Comparison of ENCODE assay signal across 17 cellular contexts in genomic region chr20:38196016-38196415, GRCh38. TPM values are rescaled to one million over a fixed set of nuclear protein-coding genes. Genes with fewer than 3 reads are reported as not detected.
DNase-seq lines count a peak whose midpoint lies in the region; ATAC-seq and TF ChIP-seq lines count a peak whose summit lies in the region.
"Had no signal": no experiment of that assay in that cellular context is flagged by ENCODE, and none has a peak within 500 bp of the region (broad histone marks: within the 10 kb centered on the region; RNA-seq: fewer than 3 reads in every experiment).

No MANE protein-coding gene starts in this region.

- H3K9me3 Mint-ChIP-seq in natural killer cell, result peaks cover 0 to 5% of the 10 kb centered on the region in 2 donors
- H3K9me3 Mint-ChIP-seq: activated naive CD8-positive, alpha-beta T cell treated with anti-CD3 and anti-CD28 coated beads for 36 hours had no signal

- H3K4me1 ChIP-seq in GM23248 (ENCODE audit: insufficient read depth), result peaks cover 11% of the 10 kb centered on the region; the same call in 1 of the 2 replicates
- H3K4me1 ChIP-seq in RWPE2 (ENCODE audit: insufficient read depth, poor library complexity, severe bottlenecking), result peaks cover 28% of the 10 kb centered on the region
- peaks cover 0 to 34% of the 10 kb centered on the region in 2 donors for H3K4me1 ChIP-seq in right atrium auricular region
- peaks cover 0 to 13% (median 5%) of the 10 kb centered on the region in 4 donors for H3K4me1 ChIP-seq in sigmoid colon

- H3F3A ChIP-seq in GM23248 (ENCODE audit: insufficient read depth), result no peaks in the 10 kb centered on the region

- H3K9me3 ChIP-seq in GM23248 (ENCODE audit: low read depth) (no peaks in the 10 kb centered on the region), RWPE2 (ENCODE audit: severe bottlenecking) (no peaks in the 10 kb centered on the region), right atrium auricular region (no peaks in the 10 kb centered on the region), sigmoid colon (no peaks in the 10 kb centered on the region)
- H3K9me3 ChIP-seq: SK-N-SH had no signal

- H3K27ac ChIP-seq in GM23248 (peak overlapping the region; percentile 55; the same call in 1 of the 2 replicates), RWPE2 (ENCODE audit: poor library complexity, severe bottlenecking) (peak overlapping the region; percentile 74), right atrium auricular region (peak overlapping the region; percentile 49 to 61), sigmoid colon (no peak overlapping the region)

- no peak overlapping the region for H2AFZ ChIP-seq in GM23248

- WGBS in GM23248 (ENCODE audit: low coverage in 1 of 2, low lambda C conversion rate in 2 of 2, missing lambda C conversion rate in 2 of 2), 2 experiments, result 87 to 90% methylated on average over 5 of the region's 5 CpGs
- WGBS in sigmoid colon, 2 donors, result 87 to 89% methylated on average over 5 of the region's 5 CpGs

- no peaks in the 10 kb centered on the region for H3K27me3 ChIP-seq in GM23248 (replicated peaks; ENCODE audit: insufficient read depth)
- H3K27me3 ChIP-seq in RWPE2 (ENCODE audit: insufficient read depth, poor library complexity, severe bottlenecking), result no peaks in the 10 kb centered on the region
- no peaks in the 10 kb centered on the region for H3K27me3 ChIP-seq in right atrium auricular region
- H3K27me3 ChIP-seq in sigmoid colon, result no peaks in the 10 kb centered on the region

- no peaks in the 10 kb centered on the region for H3K4me1 Mint-ChIP-seq in natural killer cell
- H3K4me1 Mint-ChIP-seq: activated naive CD8-positive, alpha-beta T cell treated with anti-CD3 and anti-CD28 coated beads for 36 hours; naive thymus-derived CD4-positive, alpha-beta T cell had no signal

- in situ Hi-C loops in GM23248 (cut with MboI), result no loop called here

- H3K4me2 ChIP-seq in GM23248 (ENCODE audit: unreplicated experiment), result no peak overlapping the region
- H3K4me2 ChIP-seq: SK-N-SH had no signal

- DNase-seq in GM23248, result no peak
- DNase-seq in RWPE2 (ENCODE audit: low spot score), result no peak
- no peak for DNase-seq in right atrium auricular region (ENCODE audit: low spot score)
- peak; percentile 25 for DNase-seq in sigmoid colon
- no peak for DNase-seq in natural killer cell
- no peak for DNase-seq in NCI-H2171 (lab: John Stamatoyannopoulos, UW)
- DNase-seq: activated CD4-positive, alpha-beta T cell treated with anti-CD3 and anti-CD28 coated beads, Interleukin-2, amount 50 U/mL, for 4 hours; activated naive CD8-positive, alpha-beta T cell treated with anti-CD3 and anti-CD28 coated beads for 36 hours; activated T-cell treated with anti-CD3 and anti-CD28 coated beads, Interleukin-2, amount 50 U/mL, for 4 hours; effector CD4-positive, alpha-beta T cell; hippocampal formation; naive thymus-derived CD4-positive, alpha-beta T cell; NCI-H1930; NCI-H524; SK-N-SH had no signal

- peaks cover 11 to 16% of the 10 kb centered on the region in 2 donors for H3K27me3 Mint-ChIP-seq in natural killer cell (ENCODE audit: low read depth in 2 of 2)

- H4K20me1 ChIP-seq in GM23248 (ENCODE audit: insufficient read depth), result no peaks in the 10 kb centered on the region

- H3K4me3 Mint-ChIP-seq in natural killer cell, result no peak overlapping the region
- H3K4me3 Mint-ChIP-seq: activated naive CD8-positive, alpha-beta T cell treated with anti-CD3 and anti-CD28 coated beads for 36 hours; activated T-cell treated with anti-CD3 and anti-CD28 coated beads, Interleukin-2, amount 50 U/mL, for 4 hours; naive thymus-derived CD4-positive, alpha-beta T cell had no signal

- no peak for TF ChIP-seq EP300 in sigmoid colon (IDR thresholded peaks at IDR 0.05)

- intact Hi-C loops in sigmoid colon (cut with DNase I), result no loop called here
- intact Hi-C loops in natural killer cell (cut with micrococcal nuclease), result no loop called here

- H3K4me3 ChIP-seq in GM23248 (no peak overlapping the region), RWPE2 (ENCODE audit: severe bottlenecking) (no peak overlapping the region), right atrium auricular region (no peak overlapping the region), sigmoid colon (no peak overlapping the region)
- H3K4me3 ChIP-seq: GM12878 had no signal

- ATAC-seq in RWPE2 (ENCODE audit: low read depth) (no peak), natural killer cell (no peak), HG03139 (IDR thresholded peaks at IDR 0.05; ENCODE audit: unreplicated experiment) (no peak)
- ATAC-seq: activated T-cell treated with anti-CD3 and anti-CD28 coated beads, Interleukin-2, amount 50 U/mL, for 4 hours had no signal

- no peaks in the 10 kb centered on the region for H3K36me3 Mint-ChIP-seq in natural killer cell
- H3K36me3 Mint-ChIP-seq: activated naive CD8-positive, alpha-beta T cell treated with anti-CD3 and anti-CD28 coated beads for 36 hours; naive thymus-derived CD4-positive, alpha-beta T cell had no signal

- no peak for TF ChIP-seq POLR2A in sigmoid colon (IDR thresholded peaks at IDR 0.05)

- H3K36me3 ChIP-seq in GM23248 (ENCODE audit: low read depth), result no peaks in the 10 kb centered on the region
- H3K36me3 ChIP-seq in RWPE2 (ENCODE audit: low read depth), result no peaks in the 10 kb centered on the region
- no peaks in the 10 kb centered on the region for H3K36me3 ChIP-seq in right atrium auricular region
- H3K36me3 ChIP-seq in sigmoid colon, result no peaks in the 10 kb centered on the region

- no peaks in the 10 kb centered on the region for H3K9me2 ChIP-seq in GM23248 (ENCODE audit: insufficient read depth)
- H3K9me2 ChIP-seq: SK-N-SH had no signal

- no peak overlapping the region for H3K9ac ChIP-seq in GM23248
- H3K9ac ChIP-seq: SK-N-SH had no signal

- no peak overlapping the region for H3K27ac Mint-ChIP-seq in natural killer cell
- H3K27ac Mint-ChIP-seq: activated naive CD8-positive, alpha-beta T cell treated with anti-CD3 and anti-CD28 coated beads for 36 hours; naive thymus-derived CD4-positive, alpha-beta T cell had no signal

- no peak for TF ChIP-seq CTCF in RWPE2 (IDR thresholded peaks at IDR 0.05; ENCODE audit: poor library complexity, severe bottlenecking)
- no peak for TF ChIP-seq CTCF in right atrium auricular region (IDR thresholded peaks at IDR 0.05)
- TF ChIP-seq CTCF in sigmoid colon (IDR thresholded peaks at IDR 0.05), result no peak
- no peak for TF ChIP-seq CTCF in natural killer cell (IDR thresholded peaks at IDR 0.05)

- H3K79me2 ChIP-seq in GM23248 (ENCODE audit: insufficient read depth), result no peaks in the 10 kb centered on the region

RNA-seq across cellular contexts. Expression of gene TGM2, which starts 30.9 kb away (rescaled TPM):
- 311 and 339 TPM in 2 replicates for total RNA-seq in GM23248 (2014; rRNA removed; shearing (Covaris generic))
- 254 and 269 TPM in 2 replicates for polyA plus RNA-seq in GM23248 (2016; fragmentation: Nextera tagmentation; extraction: Ambion mirVana)
- 1,000 to 10,000 TPM in 1 of 2 donors, 100 to 1,000 TPM in 1; 680 to 1,303 TPM for total RNA-seq in right atrium auricular region
- 100 to 1,000 TPM in 2 of 4 donors, 10 to 100 TPM in 2; 14.8 to 104 (median 60.7) TPM for total RNA-seq in sigmoid colon
- 10 to 100 TPM in 1 of 3 donors, 1 to 10 TPM in 2; 6.5 to 71.1 (median 7.2) TPM for polyA plus RNA-seq in sigmoid colon
- total RNA-seq in natural killer cell, result under 1 TPM in 2 of 3 donors, not detected in 1; 0.33 TPM
- total RNA-seq: activated naive CD8-positive, alpha-beta T cell treated with anti-CD3 and anti-CD28 coated beads for 36 hours had no signal
- polyA plus RNA-seq: naive thymus-derived CD4-positive, alpha-beta T cell had no signal

Comparison
In these comparisons a context has a peak if more than half of its experiments do, and no peak if none do; other contexts are left out.
1. H3K27ac ChIP-seq: peak in GM23248 (single experiment), RWPE2 (single experiment) and right atrium auricular region (2 of 2); none in sigmoid colon (0 of 4).
2. RNA of gene TGM2, which starts 30.9 kb away (total RNA-seq): 680 to 1,303 TPM in right atrium auricular region, 311 to 339 TPM in GM23248 and 14.8 to 104 TPM in sigmoid colon; 0.33 TPM in natural killer cell; every median in the first group is over 10 times any median in the second.